ENCODE assay signal across 29 cellular contexts in the genomic region with DNA sequence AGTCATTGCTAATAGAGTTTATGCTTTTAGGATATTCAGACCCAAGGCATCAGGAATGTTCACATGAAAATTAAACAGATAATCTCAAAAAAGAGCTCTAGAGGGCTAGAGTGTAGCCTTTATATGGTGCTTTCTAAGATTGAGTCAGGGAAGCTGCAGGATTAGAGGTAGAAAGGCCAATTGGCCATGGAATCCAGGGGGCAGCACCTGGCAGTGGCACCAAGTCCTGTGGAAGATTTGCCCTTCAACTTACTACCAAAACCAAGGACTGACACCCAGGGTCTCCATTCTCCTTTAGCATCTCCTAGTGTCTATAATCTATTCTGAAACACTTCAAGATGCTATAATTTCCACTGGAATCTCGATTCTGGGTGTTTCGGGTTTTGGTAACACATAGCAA.
"Had no signal": no experiment of that assay in that cellular context is flagged by ENCODE, and none has a peak within 500 bp of the region (broad histone marks: within the 10 kb centered on the region; RNA-seq: fewer than 3 reads in every experiment).

No MANE protein-coding gene starts in this region.

- H3K27ac ChIP-seq: SJCRH30, SK-N-MC had no signal

- ATAC-seq: activated CD4-positive, CD25-positive, alpha-beta regulatory T cell treated with anti-CD3 and anti-CD28 coated beads, Interleukin-2, amount 50 U/mL, for 24 hours; activated CD8-positive, alpha-beta memory T cell treated with anti-CD3 and anti-CD28 coated beads, Interleukin-2, amount 10 ng/mL, durations not matched to agents 7 days and 5 days; activated naive CD8-positive, alpha-beta T cell treated with anti-CD3 and anti-CD28 coated beads, Interleukin-2, amount 50 U/mL, for 24 hours; Panc1 had no signal

- H3K4me3 ChIP-seq: SJCRH30, SK-N-MC had no signal

- DNase-seq: activated CD4-positive, alpha-beta memory T cell treated with anti-CD3 and anti-CD28 coated beads, Interleukin-2, amount 10 ng/mL, durations not matched to agents 7 days and 5 days; activated CD4-positive, alpha-beta T cell treated with anti-CD3 and anti-CD28 coated beads for 4 hours; activated CD4-positive, alpha-beta T cell treated with anti-CD3 and anti-CD28 coated beads, Interleukin-2, amount 50 U/mL, for 1 hour; activated CD8-positive, alpha-beta memory T cell treated with anti-CD3 and anti-CD28 coated beads for 24 hours; activated CD8-positive, alpha-beta memory T cell treated with anti-CD3 and anti-CD28 coated beads, Interleukin-2, amount 10 ng/mL, durations not matched to agents 7 days and 5 days; activated CD8-positive, alpha-beta memory T cell treated with anti-CD3 and anti-CD28 coated beads, Interleukin-2, amount 50 U/mL, for 48 hours; activated effector memory CD4-positive, alpha-beta T cell treated with Interleukin-2 at 50 U/mL for 16 hours; activated naive CD4-positive, alpha-beta T cell treated with anti-CD3 and anti-CD28 coated beads, Interleukin-2, amount 10 ng/mL, durations not matched to agents 7 days and 5 days; activated naive CD8-positive, alpha-beta T cell treated with anti-CD3 and anti-CD28 coated beads, Interleukin-2, amount 50 U/mL, for 24 hours; activated T-cell treated with anti-CD3 and anti-CD28 coated beads, Interleukin-2, amount 50 U/mL, for 48 hours; anterior cingulate cortex; caudate nucleus; cerebellar nuclear complex; NCI-H1105; NCI-H1436; NCI-H1694; NCI-H1930; NCI-H2081 treated with DMSO at 0.1 percent for 48 hours; NCI-H226; NCI-H446 treated with DMSO at 0.1 percent for 48 hours; NCI-H524; NCI-H69; NCI-H82; SHP77; SJCRH30; T1000 had no signal

- H3K27me3 ChIP-seq: SJCRH30 had no signal

- H3K4me1 ChIP-seq: SJCRH30 had no signal

- H3K36me3 ChIP-seq: SJCRH30 had no signal

- H3K9me3 ChIP-seq: SJCRH30 had no signal
